In the genomic region with DNA sequence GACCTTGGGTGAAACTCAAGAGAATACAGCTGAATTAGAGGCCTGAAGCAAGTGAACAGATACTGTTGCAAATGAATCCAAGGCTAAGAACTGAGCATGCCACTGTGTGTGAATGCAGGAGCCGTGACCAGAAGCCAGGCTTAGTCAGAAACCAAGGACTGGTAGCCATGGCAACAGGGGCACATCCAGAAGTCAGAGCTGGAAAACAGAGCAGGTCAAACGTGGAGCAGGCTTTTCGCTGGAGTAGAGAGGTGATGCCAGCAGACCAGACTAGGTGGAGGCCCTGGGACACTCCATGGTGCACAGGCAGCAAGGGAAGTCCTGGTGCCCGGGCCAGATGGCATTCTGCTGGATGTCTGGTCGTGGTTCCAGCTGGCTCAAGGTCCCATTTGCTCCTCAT, we compare ENCODE assay signal across 9 cellular contexts.
A peak's percentile ranks its signal among the peaks of the same experiment; 100 is the strongest.
DNase-seq lines count a peak whose midpoint lies in the region; ATAC-seq and TF ChIP-seq lines count a peak whose summit lies in the region.
"Had no signal": no experiment of that assay in that cellular context is flagged by ENCODE, and none has a peak within 500 bp of the region (broad histone marks: within the 10 kb centered on the region; RNA-seq: fewer than 3 reads in every experiment).

No MANE protein-coding gene starts in this region.

- intact Hi-C loops in testis (cut with DNase I; ENCODE audit: low total_unique reads) = no loop called here

- H3K36me3 ChIP-seq in cardiac muscle cell = no peaks in the 10 kb centered on the region
- no peaks in the 10 kb centered on the region for H3K36me3 ChIP-seq in right atrium auricular region
- H3K36me3 ChIP-seq in testis (ENCODE audit: low read depth, missing control alignments) = no peaks in the 10 kb centered on the region
- H3K36me3 ChIP-seq: gastrocnemius medialis had no signal

- H3K27ac ChIP-seq in cardiac muscle cell (no peak overlapping the region), right atrium auricular region (no peak overlapping the region), testis (peak overlapping the region in 1 of 2 donors; percentile 54)
- H3K27ac ChIP-seq: gastrocnemius medialis had no signal

- TF ChIP-seq POLR2A in testis (IDR thresholded peaks at IDR 0.05) = no peak

- DNase-seq in cardiac muscle cell (ENCODE audit: low read depth in 1 of 2, low spot score in 1 of 2) = peak; percentile 45 to 68
- DNase-seq in right atrium auricular region (ENCODE audit: low spot score) = no peak
- DNase-seq in SK-N-DZ (ENCODE audit: low spot score) = peak; percentile 86
- DNase-seq in globus pallidus (ENCODE audit: low spot score) = peak; percentile 75
- peak; percentile 90 for DNase-seq in testis
- DNase-seq in foreskin melanocyte = no peak

- H3K4me1 ChIP-seq in cardiac muscle cell (ENCODE audit: low read depth) (no peaks in the 10 kb centered on the region), right atrium auricular region (no peaks in the 10 kb centered on the region), testis (no peaks in the 10 kb centered on the region)

- no peak for TF ChIP-seq CTCF in cardiac muscle cell (IDR thresholded peaks at IDR 0.05; ENCODE audit: low read depth, low read length)
- TF ChIP-seq CTCF in right atrium auricular region (IDR thresholded peaks at IDR 0.05) = no peak
- no peak for TF ChIP-seq CTCF in testis (IDR thresholded peaks at IDR 0.05)

- H3K27me3 ChIP-seq in cardiac muscle cell (no peaks in the 10 kb centered on the region), right atrium auricular region (no peaks in the 10 kb centered on the region), testis (no peaks in the 10 kb centered on the region)
- H3K27me3 ChIP-seq: gastrocnemius medialis had no signal

- WGBS in testis, 2 donors = 68 to 72% methylated on average over 5 of the region's 5 CpGs

- ATAC-seq in GM18520 (IDR thresholded peaks at IDR 0.05; ENCODE audit: unreplicated experiment) (no peak), GM18867 (IDR thresholded peaks at IDR 0.05; ENCODE audit: unreplicated experiment) (no peak)
- ATAC-seq: gastrocnemius medialis had no signal

- no peaks in the 10 kb centered on the region for H3K9me3 ChIP-seq in cardiac muscle cell (ENCODE audit: low read depth)
- no peaks in the 10 kb centered on the region for H3K9me3 ChIP-seq in right atrium auricular region
- no peaks in the 10 kb centered on the region for H3K9me3 ChIP-seq in testis
- H3K9me3 ChIP-seq: gastrocnemius medialis had no signal

- H3K4me3 ChIP-seq in cardiac muscle cell (no peak overlapping the region), right atrium auricular region (no peak overlapping the region), testis (no peak overlapping the region)
- H3K4me3 ChIP-seq: gastrocnemius medialis had no signal

Comparison
In these comparisons a context has a peak if more than half of its experiments do, and no peak if none do; other contexts are left out.
1. DNase-seq: peak in cardiac muscle cell (2 of 2), SK-N-DZ (single experiment), globus pallidus (single experiment) and testis (single experiment); none in right atrium auricular region (single experiment) and foreskin melanocyte (single experiment).